8 cellular contexts compared by ENCODE assay signal in the genomic region with DNA sequence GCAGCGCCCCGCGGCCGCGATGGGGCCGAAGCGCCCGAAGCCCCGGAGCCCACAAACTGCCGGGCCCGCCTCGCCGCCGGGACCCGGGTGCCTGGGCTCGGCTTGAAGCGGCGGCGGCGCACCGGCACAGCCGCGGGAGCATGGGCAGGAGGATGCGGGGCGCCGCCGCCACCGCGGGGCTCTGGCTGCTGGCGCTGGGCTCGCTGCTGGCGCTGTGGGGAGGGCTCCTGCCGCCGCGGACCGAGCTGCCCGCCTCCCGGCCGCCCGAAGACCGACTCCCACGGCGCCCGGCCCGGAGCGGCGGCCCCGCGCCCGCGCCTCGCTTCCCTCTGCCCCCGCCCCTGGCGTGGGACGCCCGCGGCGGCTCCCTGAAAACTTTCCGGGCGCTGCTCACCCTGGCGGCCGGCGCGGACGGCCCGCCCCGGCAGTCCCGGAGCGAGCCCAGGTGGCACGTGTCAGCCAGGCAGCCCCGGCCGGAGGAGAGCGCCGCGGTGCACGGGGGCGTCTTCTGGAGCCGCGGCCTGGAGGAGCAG. TPM values are rescaled to one million over a fixed set of nuclear protein-coding genes. Genes with fewer than 3 reads are reported as not detected.
DNase-seq lines count a peak whose midpoint lies in the region; ATAC-seq and TF ChIP-seq lines count a peak whose summit lies in the region.

No MANE protein-coding gene starts in this region.

- H3K27me3 Mint-ChIP-seq in WTC11 (ENCODE audit: low read depth) = peaks cover 43% of the 10 kb centered on the region

- H3K27ac ChIP-seq in C4-2B = peak overlapping the region; percentile 71
- no peak overlapping the region for H3K27ac ChIP-seq in skeletal muscle tissue (ENCODE audit: low read depth, low read length)

- peaks cover 47% of the 10 kb centered on the region for H3K4me1 Mint-ChIP-seq in WTC11

- peak overlapping the region in 2 of 3 donors; percentile 73 to 74 for H3K4me3 ChIP-seq in skeletal muscle tissue (ENCODE audit: low read length in 3 of 3)

- 0 out of 2 replicates have a peak, but pooled peaks cover 3% of the 10 kb centered on the region for H3K36me3 Mint-ChIP-seq in WTC11

- H3K9ac ChIP-seq in skeletal muscle tissue (ENCODE audit: low read depth in 1 of 3, low read length in 3 of 3) = peak overlapping the region in 2 of 3 donors; percentile 17 to 68

- intact Hi-C loops in left cardiac atrium (cut with DNase I) = loop anchor here (5.0 to 10.0 kb wide), 3 partner anchors 204 to 636 kb away; no protein-coding TSS in a partner anchor

- POLR2A ChIA-PET in WTC11 (lab: Charles Lee) = interaction anchor here (1.2 kb wide), 1 partner anchor 640 kb away, joined by 3 read pairs; no protein-coding TSS in a partner anchor

- peaks cover 20 to 24% (median 21%) of the 10 kb centered on the region in 3 donors for H3K4me1 ChIP-seq in skeletal muscle tissue (ENCODE audit: control insufficient read depth in 3 of 3, insufficient read depth in 3 of 3, low read length in 3 of 3)

- no peak overlapping the region for H3K4me3 Mint-ChIP-seq in WTC11

- CTCF ChIA-PET in WTC11 (lab: Charles Lee) = interaction anchor here (1.5 to 3.5 kb wide), 6 partner anchors 93 to 640 kb away, joined by 3 to 55 read pairs (median 9); a partner anchor contains a TSS

- H3K27ac Mint-ChIP-seq in WTC11 = no peak overlapping the region

- 0 out of 2 replicates have a peak, but pooled peaks cover 3% of the 10 kb centered on the region for H3K9me3 Mint-ChIP-seq in WTC11

- H3K36me3 ChIP-seq in skeletal muscle tissue (ENCODE audit: control insufficient read depth in 3 of 3, insufficient read depth in 3 of 3, low read length in 3 of 3) = no peaks in the 10 kb centered on the region

- no peaks in the 10 kb centered on the region for H3K9me3 ChIP-seq in skeletal muscle tissue (ENCODE audit: control insufficient read depth in 3 of 3, low read length in 3 of 3)

- DNase-seq in WTC11 (ENCODE audit: low spot score) (no peak), left cardiac atrium (peak; percentile 41), SHP77 treated with DMSO at 0.1 percent for 48 hours (lab: John Stamatoyannopoulos, UW) (no peak)

- peaks cover 0 to 15% (median 8%) of the 10 kb centered on the region in 3 donors for H3K27me3 ChIP-seq in skeletal muscle tissue (ENCODE audit: control insufficient read depth in 3 of 3, insufficient read depth in 3 of 3, low read length in 3 of 3)

- TF ChIP-seq CTCF in C4-2B (conservative IDR thresholded peaks at IDR 0.05) = peak; percentile 31
- TF ChIP-seq CTCF in WTC11 (IDR thresholded peaks at IDR 0.05) = no peak

- ATAC-seq in GM19025 (IDR thresholded peaks at IDR 0.05; ENCODE audit: low read depth, unreplicated experiment) = peak; percentile 40
- peak; percentile 35 for ATAC-seq in HG03159 (IDR thresholded peaks at IDR 0.05; ENCODE audit: unreplicated experiment)
- ATAC-seq in WTC11 = peak; percentile 6
- ATAC-seq in left cardiac atrium = peak; percentile 36 to 46
- no peak for ATAC-seq in GM18873 (IDR thresholded peaks at IDR 0.05; ENCODE audit: low FRiP score, unreplicated experiment)

TF ChIP-seq in WTC11, 78 proteins besides CTCF, POLR2A, EP300 and RAD21:
- TF ChIP-seq CREM (CRISPR knock-in tag; IDR thresholded peaks at IDR 0.05) (no peak), ZNF416 (CRISPR knock-in tag; IDR thresholded peaks at IDR 0.05) (no peak), KAT7 (CRISPR knock-in tag; IDR thresholded peaks at IDR 0.05; ENCODE audit: borderline replicate concordance) (peak; percentile 79; the same call in 1 of the 2 replicates), SP1 (CRISPR knock-in tag; conservative IDR thresholded peaks at IDR 0.05) (0 out of 2 replicates have a peak, but pooled peaks have one; percentile 38), NR3C1 (CRISPR knock-in tag; conservative IDR thresholded peaks at IDR 0.05; ENCODE audit: low read depth) (0 out of 2 replicates have a peak, but pooled peaks have one; percentile 19)

RNA-seq across cellular contexts. Expression of a gene that starts 0.3 kb away (rescaled TPM):
- total RNA-seq in WTC11 (2021) (8.3 to 12.0 TPM (median 11.0 TPM) in 3 replicates), left cardiac atrium (1 to 10 TPM; 1.1 to 9.4 TPM), skeletal muscle tissue (6.3 TPM)

RNA-seq across cellular contexts. Expression of a gene that starts 44.0 kb away (rescaled TPM):
- 27.4 to 32.9 TPM (median 29.1 TPM) in 3 replicates for total RNA-seq in WTC11 (2021)
- total RNA-seq in left cardiac atrium = 10 to 100 TPM; 35.0 to 46.0 TPM
- 11.5 TPM for total RNA-seq in skeletal muscle tissue
